In genomic region chr2:74915743-74916142, GRCh38 we compare ENCODE assay signal across 13 cellular contexts. TPM values are rescaled to one million over a fixed set of nuclear protein-coding genes. Genes with fewer than 3 reads are reported as not detected.
A peak's percentile ranks its signal among the peaks of the same experiment; 100 is the strongest.
DNase-seq lines count a peak whose midpoint lies in the region; ATAC-seq, FAIRE-seq and TF ChIP-seq lines count a peak whose summit lies in the region.
"Had no signal": no experiment of that assay in that cellular context is flagged by ENCODE, and none has a peak within 500 bp of the region (broad histone marks: within the 10 kb centered on the region; RNA-seq: fewer than 3 reads in every experiment).

No MANE protein-coding gene starts in this region.

- H2AFZ ChIP-seq in astrocyte (ENCODE audit: low read depth, low read length), result no peak overlapping the region
- H2AFZ ChIP-seq: neural progenitor cell had no signal

- no peak overlapping the region for H3K4me3 Mint-ChIP-seq in astrocyte (ENCODE audit: unreplicated experiment)
- H3K4me3 Mint-ChIP-seq: neural progenitor cell had no signal

- no peaks in the 10 kb centered on the region for H3K9me3 ChIP-seq in astrocyte (ENCODE audit: insufficient read depth, low read depth, low read length)
- H3K9me3 ChIP-seq: esophagus muscularis mucosa, tibial artery had no signal

- H3K79me2 ChIP-seq in astrocyte (ENCODE audit: insufficient read depth, low read length), result no peaks in the 10 kb centered on the region

- no peak overlapping the region for H3K9ac ChIP-seq in astrocyte (ENCODE audit: low read length)
- H3K9ac ChIP-seq: neural progenitor cell had no signal

- H3K36me3 ChIP-seq in astrocyte (ENCODE audit: insufficient read depth, low read length), result no peaks in the 10 kb centered on the region
- H3K36me3 ChIP-seq: esophagus muscularis mucosa, neural progenitor cell, tibial artery had no signal

- H3K9me3 Mint-ChIP-seq in astrocyte (ENCODE audit: unreplicated experiment), result peaks cover 3% of the 10 kb centered on the region
- H3K9me3 Mint-ChIP-seq: neural progenitor cell had no signal

- H3K4me2 ChIP-seq in astrocyte (ENCODE audit: low read length), result no peak overlapping the region
- H3K4me2 ChIP-seq: neural progenitor cell had no signal

- ATAC-seq in HG02642 (IDR thresholded peaks at IDR 0.05; ENCODE audit: poor library complexity, unreplicated experiment), result no peak

- no peaks in the 10 kb centered on the region for H4K20me1 ChIP-seq in astrocyte (ENCODE audit: insufficient read depth, low read length)

- FAIRE-seq in astrocyte (lab: Jason Lieb, UNC), result no peak
- FAIRE-seq: keratinocyte had no signal

- H3K4me1 Mint-ChIP-seq in astrocyte (ENCODE audit: low read depth, unreplicated experiment), result peaks cover 20% of the 10 kb centered on the region
- H3K4me1 Mint-ChIP-seq: neural progenitor cell had no signal

- H3K4me3 ChIP-seq in astrocyte (ENCODE audit: insufficient read depth, low read depth, low read length), result no peak overlapping the region
- H3K4me3 ChIP-seq: esophagus muscularis mucosa, neural progenitor cell, tibial artery had no signal

- H3K27ac ChIP-seq in astrocyte (ENCODE audit: low read depth, low read length), result no peak overlapping the region
- H3K27ac ChIP-seq: esophagus muscularis mucosa, neural progenitor cell, tibial artery had no signal

- no peak overlapping the region for H3K27ac Mint-ChIP-seq in astrocyte (ENCODE audit: unreplicated experiment)
- H3K27ac Mint-ChIP-seq: neural progenitor cell had no signal

- TF ChIP-seq CTCF in astrocyte (IDR thresholded peaks at IDR 0.05; ENCODE audit: insufficient read depth, low read depth, low read length), result no peak

- DNase-seq in activated CD8-positive, alpha-beta memory T cell treated with anti-CD3 and anti-CD28 coated beads, Interleukin-2, amount 50 U/mL, for 24 hours (ENCODE audit: extremely low read depth), result peak; percentile 19
- no peak for DNase-seq in activated CD8-positive, alpha-beta memory T cell treated with anti-CD3 and anti-CD28 coated beads, Interleukin-2, amount 50 U/mL, for 48 hours
- DNase-seq in HK-2 (ENCODE audit: unreplicated experiment) (peak; percentile 74), astrocyte (ENCODE audit: low read depth) (peak; percentile 55), DMS79 treated with DMSO at 0.1 percent for 48 hours (lab: John Stamatoyannopoulos, UW) (no peak), GM19240 (ENCODE audit: insufficient read length, low spot score) (no peak)
- peak; percentile 4 for DNase-seq in stimulated activated CD8-positive, alpha-beta memory T cell treated with anti-CD3 and anti-CD28 coated beads, Interleukin-12 subunit alpha, Interleukin-12 subunit beta, amount 100 ng/mL, for 1 hour (ENCODE audit: low read depth)
- DNase-seq: NCI-H2029, tibial artery had no signal

- H3K36me3 Mint-ChIP-seq in astrocyte (ENCODE audit: low read depth, unreplicated experiment), result no peaks in the 10 kb centered on the region
- H3K36me3 Mint-ChIP-seq: neural progenitor cell had no signal

- peaks cover 6% of the 10 kb centered on the region for H3K4me1 ChIP-seq in astrocyte (ENCODE audit: insufficient read depth, low read length)
- H3K4me1 ChIP-seq: neural progenitor cell had no signal

- no peaks in the 10 kb centered on the region for H3K27me3 ChIP-seq in astrocyte (ENCODE audit: insufficient read depth, low read length)

- peaks cover 15% of the 10 kb centered on the region for H3K27me3 Mint-ChIP-seq in astrocyte (ENCODE audit: low read depth, unreplicated experiment)

RNA-seq across cellular contexts. Expression of gene POLE4, which starts 42.7 kb away (rescaled TPM):
- 45.6 and 57.2 TPM in 2 replicates for total RNA-seq in astrocyte

Comparison
In these comparisons a context has a peak if more than half of its experiments do, and no peak if none do; other contexts are left out.
1. DNase-seq: peak in activated CD8-positive, alpha-beta memory T cell treated with anti-CD3 and anti-CD28 coated beads, Interleukin-2, amount 50 U/mL, for 24 hours (single experiment), HK-2 (single experiment), astrocyte (single experiment) and stimulated activated CD8-positive, alpha-beta memory T cell treated with anti-CD3 and anti-CD28 coated beads, Interleukin-12 subunit alpha, Interleukin-12 subunit beta, amount 100 ng/mL, for 1 hour (single experiment); none in activated CD8-positive, alpha-beta memory T cell treated with anti-CD3 and anti-CD28 coated beads, Interleukin-2, amount 50 U/mL, for 48 hours (single experiment), DMS79 treated with DMSO at 0.1 percent for 48 hours (single experiment) and GM19240 (single experiment).